ENCODE assay signal across 1 cellular context in genomic region chr5:150505816-150506215, GRCh38.
TF ChIP-seq lines count a peak whose summit lies in the region.

No MANE protein-coding gene starts in this region.

TF ChIP-seq in H1, 55 proteins besides CTCF, POLR2A, EP300 and RAD21:
- TF ChIP-seq ASH2L (IDR thresholded peaks at IDR 0.05; ENCODE audit: low read length) (no peak), BRCA1 (IDR thresholded peaks at IDR 0.05; ENCODE audit: low read depth, low read length) (no peak), SUZ12 (IDR thresholded peaks at IDR 0.05; ENCODE audit: low read length) (no peak), TAF1 (IDR thresholded peaks at IDR 0.05; ENCODE audit: low read depth, low read length) (no peak), HDAC2 (IDR thresholded peaks at IDR 0.05; ENCODE audit: borderline replicate concordance in 1 of 2, low read depth in 2 of 2, low read length in 2 of 2) (no peak), EGR1 (IDR thresholded peaks at IDR 0.05; ENCODE audit: borderline replicate concordance, low read depth, low read length) (no peak), CBX5 (IDR thresholded peaks at IDR 0.05; ENCODE audit: low read depth, low read length) (no peak), HDAC6 (IDR thresholded peaks at IDR 0.05; ENCODE audit: low read depth, low read length) (no peak), YY1 (IDR thresholded peaks at IDR 0.05; ENCODE audit: low read depth, low read length) (no peak), SP1 (IDR thresholded peaks at IDR 0.05; ENCODE audit: low read depth, low read length) (no peak), KDM1A (IDR thresholded peaks at IDR 0.05; ENCODE audit: borderline replicate concordance, low read length) (no peak), TEAD4 (IDR thresholded peaks at IDR 0.05; ENCODE audit: low read depth, low read length) (no peak), RNF2 (IDR thresholded peaks at IDR 0.05; ENCODE audit: borderline replicate concordance, low read depth, low read length, missing control alignments, poor library complexity, severe bottlenecking) (no peak), CREB1 (IDR thresholded peaks at IDR 0.05) (no peak), CHD1 (IDR thresholded peaks at IDR 0.05; ENCODE audit: low read depth, low read length) (no peak), GTF2F1 (IDR thresholded peaks at IDR 0.05; ENCODE audit: borderline replicate concordance, low read depth, low read length) (no peak), SIX5 (IDR thresholded peaks at IDR 0.05; ENCODE audit: low read depth, low read length) (no peak), SIN3A (conservative IDR thresholded peaks at IDR 0.05 in 1 of 2, IDR thresholded peaks at IDR 0.05 in 1 of 2; ENCODE audit: low read depth in 1 of 2, low read length in 2 of 2) (no peak), BCL11A (IDR thresholded peaks at IDR 0.05; ENCODE audit: low read depth in 2 of 2, low read length in 2 of 2) (no peak)
TF ChIP-seq in H1: peak in this region for 0.
